ENCODE assay signal across 10 cellular contexts in the genomic region with DNA sequence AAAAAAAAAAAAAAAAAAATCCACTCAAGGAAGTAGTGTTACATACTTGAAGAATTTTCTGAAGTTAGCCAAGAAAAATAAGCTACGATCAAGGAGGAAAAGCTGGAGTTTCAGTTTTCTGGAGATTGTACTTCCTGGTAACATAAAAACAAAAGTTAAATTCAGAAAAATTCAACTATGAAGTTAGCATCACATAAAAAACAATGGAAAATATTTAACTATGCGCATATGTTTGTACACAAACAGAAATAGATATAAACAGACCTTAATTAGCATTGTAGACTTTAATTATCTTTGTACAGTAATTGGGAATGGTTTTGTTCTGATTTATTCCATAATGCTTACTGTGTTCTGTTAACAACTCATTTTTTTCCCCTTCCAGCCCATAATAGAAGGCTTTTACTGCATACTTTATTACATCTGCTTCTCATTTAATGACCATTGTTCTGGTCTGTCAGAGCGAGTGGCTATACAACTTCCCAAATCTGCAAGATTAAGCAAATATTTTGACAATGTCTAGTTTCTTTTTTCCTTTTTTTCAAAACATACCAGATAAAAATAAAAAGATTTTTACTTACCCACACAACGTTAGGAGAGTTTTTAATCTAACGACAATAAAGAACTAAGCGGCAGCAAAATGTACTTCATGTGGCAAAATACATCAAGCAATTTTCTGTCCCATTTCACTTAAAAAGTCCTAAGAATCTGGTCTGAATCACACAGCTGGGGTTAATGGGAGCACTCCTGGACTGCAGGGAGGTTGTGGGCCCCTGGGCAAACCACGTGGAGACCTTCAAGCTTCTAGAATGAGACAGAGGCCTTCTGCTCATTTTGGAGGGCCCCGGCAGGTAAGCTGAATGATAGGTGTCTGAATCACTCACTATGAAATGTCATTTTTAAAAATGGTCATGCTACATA.
DNase-seq lines count a peak whose midpoint lies in the region; ATAC-seq and TF ChIP-seq lines count a peak whose summit lies in the region.
"Had no signal": no experiment of that assay in that cellular context is flagged by ENCODE, and none has a peak within 500 bp of the region (broad histone marks: within the 10 kb centered on the region; RNA-seq: fewer than 3 reads in every experiment).

No MANE protein-coding gene starts in this region.

- TF ChIP-seq POLR2A in GM18505 (IDR thresholded peaks at IDR 0.05; ENCODE audit: borderline replicate concordance, extremely low read depth, insufficient read depth, insufficient read length): no peak

- H3K4me3 ChIP-seq in fibroblast of pulmonary artery (replicated peaks; ENCODE audit: low read depth, low read length): no peak overlapping the region

- peak; percentile 37 for ATAC-seq in Right ventricle myocardium superior (ENCODE audit: poor library complexity)
- no peak for ATAC-seq in GM18505 (IDR thresholded peaks at IDR 0.05; ENCODE audit: unreplicated experiment)

- no peak for DNase-seq in Right ventricle myocardium superior
- no peak for DNase-seq in cardiac septum (ENCODE audit: low spot score)
- DNase-seq in fibroblast of pulmonary artery (ENCODE audit: low read depth): peak; percentile 88
- DNase-seq in cortex of kidney (lab: John Stamatoyannopoulos, UW): no peak
- DNase-seq in RWPE1 (ENCODE audit: low spot score): no peak
- DNase-seq in OCI-M2 (lab: John Stamatoyannopoulos, UW; ENCODE audit: unreplicated experiment): no peak
- DNase-seq: hippocampal formation, NCI-H524 treated with DMSO at 0.1 percent for 48 hours had no signal

- peak overlapping the region; percentile 97 to 98 (median 98) for H3K27ac Mint-ChIP-seq in nephron

- POLR2A ChIA-PET in RWPE1 (lab: Yijun Ruan, JAX; ENCODE audit: low non-redundant PET): no interaction called here

- H3K4me1 Mint-ChIP-seq in nephron: peaks cover 68% of the 10 kb centered on the region

- CTCF ChIA-PET in RWPE1 (lab: Yijun Ruan, JAX): no interaction called here

- peak overlapping the region; percentile 3 to 20 (median 17) for H3K4me3 Mint-ChIP-seq in nephron

- intact Hi-C loops in Right ventricle myocardium superior (cut with DNase I): no loop called here
- intact Hi-C loops in cardiac septum (cut with DNase I): no loop called here

- no peaks in the 10 kb centered on the region for H3K9me3 Mint-ChIP-seq in nephron

- no peaks in the 10 kb centered on the region for H3K36me3 Mint-ChIP-seq in nephron (ENCODE audit: low read depth)

- no peak overlapping the region for H3K27ac ChIP-seq in RWPE1

- no peak for TF ChIP-seq CTCF in fibroblast of pulmonary artery (IDR thresholded peaks at IDR 0.05; ENCODE audit: low read length, missing control alignments)
- no peak for TF ChIP-seq CTCF in nephron (IDR thresholded peaks at IDR 0.05; ENCODE audit: unreplicated experiment in 3 of 3)
- no peak for TF ChIP-seq CTCF in RWPE1 (conservative IDR thresholded peaks at IDR 0.05; ENCODE audit: low read depth)

- no peaks in the 10 kb centered on the region for H3K27me3 Mint-ChIP-seq in nephron (ENCODE audit: low read depth)
